22 cellular contexts compared by ENCODE assay signal in the genomic region with DNA sequence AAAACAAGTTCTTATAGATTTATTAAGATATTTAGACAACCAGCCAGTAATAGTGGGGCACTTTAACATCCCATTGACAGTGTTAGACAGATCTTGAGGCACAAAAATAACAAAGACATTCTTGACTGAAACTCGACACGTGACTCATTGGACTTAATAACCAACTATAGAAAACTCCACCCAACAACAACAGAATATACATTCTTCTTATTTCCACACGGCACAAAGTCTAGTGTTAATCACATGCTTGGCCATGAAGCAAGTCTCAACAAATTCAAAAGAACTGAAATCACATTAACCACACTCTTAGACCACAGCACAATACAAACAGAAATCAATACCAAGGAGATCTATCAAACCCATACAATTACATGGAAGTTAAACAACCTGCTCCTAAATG.
DNase-seq lines count a peak whose midpoint lies in the region; ATAC-seq, FAIRE-seq and TF ChIP-seq lines count a peak whose summit lies in the region.
"Had no signal": no experiment of that assay in that cellular context is flagged by ENCODE, and none has a peak within 500 bp of the region (broad histone marks: within the 10 kb centered on the region; RNA-seq: fewer than 3 reads in every experiment).

No MANE protein-coding gene starts in this region.

- H3K4me1 ChIP-seq in RWPE2 (ENCODE audit: insufficient read depth, poor library complexity, severe bottlenecking) = peaks cover 8% of the 10 kb centered on the region
- no peaks in the 10 kb centered on the region for H3K4me1 ChIP-seq in GM12878 (ENCODE audit: control insufficient read depth, insufficient read depth, low read length)
- no peaks in the 10 kb centered on the region for H3K4me1 ChIP-seq in keratinocyte (ENCODE audit: control insufficient read depth, extremely low read depth, insufficient read depth, low read length)
- H3K4me1 ChIP-seq: BE2C had no signal

- no peaks in the 10 kb centered on the region for H3K4me1 Mint-ChIP-seq in activated CD8-positive, alpha-beta memory T cell treated with anti-CD3 and anti-CD28 coated beads, Interleukin-2, amount 10 ng/mL, durations not matched to agents 7 days and 5 days
- H3K4me1 Mint-ChIP-seq: CD4-positive, CD25-positive, alpha-beta regulatory T cell; CD8-positive, alpha-beta memory T cell; GM23338 had no signal

- SMC1A ChIA-PET in GM12878 (lab: Charles Lee; ENCODE audit: uncharacterized antibody, unreplicated experiment) = no interaction called here

- in situ Hi-C loops in GM12878 (cut with MboI) = no loop called here

- no peak for TF ChIP-seq RAD21 in GM12878 (IDR thresholded peaks at IDR 0.05; ENCODE audit: insufficient read depth, low read depth, low read length)

- no peak overlapping the region for H3K9ac ChIP-seq in GM12878 (ENCODE audit: control insufficient read depth, insufficient read depth, low read length)
- H3K9ac ChIP-seq in keratinocyte (ENCODE audit: control insufficient read depth, extremely low read depth, insufficient read depth, low read length) = no peak overlapping the region

- TF ChIP-seq CTCF in RWPE2 (IDR thresholded peaks at IDR 0.05; ENCODE audit: poor library complexity, severe bottlenecking) (no peak), GM12878 (IDR thresholded peaks at IDR 0.05 in 2 of 3, conservative IDR thresholded peaks at IDR 0.05 in 1 of 3; ENCODE audit: control insufficient read depth in 2 of 3, extremely low read depth in 1 of 3, insufficient read depth in 1 of 3, low read depth in 3 of 3, low read length in 3 of 3) (no peak), epithelial cell of esophagus (IDR thresholded peaks at IDR 0.05; ENCODE audit: insufficient read depth, low read depth, low read length, missing control alignments) (no peak), keratinocyte (optimal IDR thresholded peaks at IDR 0.05 in 1 of 3, IDR thresholded peaks at IDR 0.05 in 1 of 3, conservative IDR thresholded peaks at IDR 0.05 in 1 of 3; ENCODE audit: extremely low read depth in 1 of 3, insufficient read depth in 2 of 3, low read length in 3 of 3) (no peak)

- H3K4me3 ChIP-seq in RWPE2 (ENCODE audit: severe bottlenecking) (no peak overlapping the region), GM12878 (no peak overlapping the region), epithelial cell of esophagus (ENCODE audit: low read length) (no peak overlapping the region), keratinocyte (ENCODE audit: control insufficient read depth in 2 of 3, extremely low read depth in 1 of 3, insufficient read depth in 2 of 3, low read depth in 1 of 3, low read length in 3 of 3) (no peak overlapping the region)
- H3K4me3 ChIP-seq: GM23338 had no signal

- H3K27me3 ChIP-seq in RWPE2 (ENCODE audit: insufficient read depth, poor library complexity, severe bottlenecking) (no peaks in the 10 kb centered on the region), GM12878 (replicated peaks in 1 of 2; ENCODE audit: control insufficient read depth in 2 of 2, insufficient read depth in 2 of 2, low read length in 1 of 2) (no peaks in the 10 kb centered on the region), keratinocyte (ENCODE audit: control insufficient read depth, extremely low read depth, insufficient read depth, low read length) (no peaks in the 10 kb centered on the region)
- H3K27me3 ChIP-seq: BE2C had no signal

- peaks cover 3% of the 10 kb centered on the region for H3K9me3 Mint-ChIP-seq in activated CD8-positive, alpha-beta memory T cell treated with anti-CD3 and anti-CD28 coated beads, Interleukin-2, amount 10 ng/mL, durations not matched to agents 7 days and 5 days (ENCODE audit: low read depth)
- H3K9me3 Mint-ChIP-seq: GM23338 had no signal

- H3K27me3 Mint-ChIP-seq in activated CD8-positive, alpha-beta memory T cell treated with anti-CD3 and anti-CD28 coated beads, Interleukin-2, amount 10 ng/mL, durations not matched to agents 7 days and 5 days = no peaks in the 10 kb centered on the region
- H3K27me3 Mint-ChIP-seq: CD8-positive, alpha-beta memory T cell had no signal

- H3K36me3 ChIP-seq in RWPE2 (ENCODE audit: low read depth) = no peaks in the 10 kb centered on the region
- no peaks in the 10 kb centered on the region for H3K36me3 ChIP-seq in GM12878 (ENCODE audit: control insufficient read depth in 2 of 2, insufficient read depth in 2 of 2, low read length in 1 of 2)
- no peaks in the 10 kb centered on the region for H3K36me3 ChIP-seq in keratinocyte (ENCODE audit: control insufficient read depth in 2 of 2, extremely low read depth in 1 of 2, insufficient read depth in 2 of 2, low read length in 2 of 2)
- H3K36me3 ChIP-seq: BE2C had no signal

- no peaks in the 10 kb centered on the region for H3K9me3 ChIP-seq in RWPE2 (ENCODE audit: severe bottlenecking)
- H3K9me3 ChIP-seq in GM12878 (replicated peaks; ENCODE audit: control insufficient read depth, insufficient read depth, low read length) = no peaks in the 10 kb centered on the region
- H3K9me3 ChIP-seq in keratinocyte (ENCODE audit: control insufficient read depth, low read depth, low read length) = no peaks in the 10 kb centered on the region
- H3K9me3 ChIP-seq: BE2C had no signal

- H3K9me1 ChIP-seq in keratinocyte (ENCODE audit: control insufficient read depth, extremely low read depth, insufficient read depth, low read length) = no peaks in the 10 kb centered on the region

- intact Hi-C loops in GM12878 (cut with micrococcal nuclease; ENCODE audit: unreplicated experiment) = no loop called here

- CTCF ChIA-PET in GM12878 (lab: Yijun Ruan, JAX) = no interaction called here
- CTCF ChIA-PET in activated CD8-positive, alpha-beta memory T cell treated with anti-CD3 and anti-CD28 coated beads, Interleukin-2, amount 10 ng/mL, durations not matched to agents 7 days and 5 days (lab: Charles Lee) = no interaction called here

- WGBS in GM12878 (ENCODE audit: insufficient coverage, insufficient replicate concordance, low lambda C conversion rate, missing lambda C conversion rate) = 0% methylated on average over 3 of the region's 3 CpGs

- no peaks in the 10 kb centered on the region for H3K36me3 Mint-ChIP-seq in activated CD8-positive, alpha-beta memory T cell treated with anti-CD3 and anti-CD28 coated beads, Interleukin-2, amount 10 ng/mL, durations not matched to agents 7 days and 5 days
- H3K36me3 Mint-ChIP-seq: CD4-positive, CD25-positive, alpha-beta regulatory T cell; CD8-positive, alpha-beta memory T cell had no signal

- FAIRE-seq in GM12878 (lab: Jason Lieb, UNC) (no peak), keratinocyte (lab: Jason Lieb, UNC) (peak; percentile 51)
- FAIRE-seq: A204.1, H54 had no signal

- no TSS peak for BruUV-seq in GM12878 (replicated peaks; lab: Mats Ljungman, UMichigan)

- RAD21 ChIA-PET in GM12878 (lab: Charles Lee; ENCODE audit: unreplicated experiment) = no interaction called here

- H3K27ac Mint-ChIP-seq in activated CD8-positive, alpha-beta memory T cell treated with anti-CD3 and anti-CD28 coated beads, Interleukin-2, amount 10 ng/mL, durations not matched to agents 7 days and 5 days = no peak overlapping the region
- H3K27ac Mint-ChIP-seq: CD4-positive, CD25-positive, alpha-beta regulatory T cell; CD8-positive, alpha-beta memory T cell; GM23338 had no signal

- H2AFZ ChIP-seq in GM12878 (ENCODE audit: control insufficient read depth, low read depth, low read length) = no peak overlapping the region
- H2AFZ ChIP-seq in keratinocyte (ENCODE audit: control insufficient read depth, low read length) = no peak overlapping the region
- H2AFZ ChIP-seq: GM23338 had no signal

- no peak overlapping the region for H3K4me3 Mint-ChIP-seq in activated CD8-positive, alpha-beta memory T cell treated with anti-CD3 and anti-CD28 coated beads, Interleukin-2, amount 10 ng/mL, durations not matched to agents 7 days and 5 days
- H3K4me3 Mint-ChIP-seq: CD4-positive, CD25-positive, alpha-beta regulatory T cell; CD8-positive, alpha-beta memory T cell; GM23338 had no signal

- H4K20me1 ChIP-seq in GM12878 (ENCODE audit: control insufficient read depth, insufficient read depth) (no peaks in the 10 kb centered on the region), keratinocyte (ENCODE audit: control insufficient read depth, extremely low read depth, insufficient read depth, low read length) (no peaks in the 10 kb centered on the region)

- H3K27ac ChIP-seq in RWPE2 (ENCODE audit: poor library complexity, severe bottlenecking) (no peak overlapping the region), GM12878 (ENCODE audit: control insufficient read depth, insufficient read depth) (no peak overlapping the region), keratinocyte (ENCODE audit: control insufficient read depth, insufficient read depth, low read length) (no peak overlapping the region)
- H3K27ac ChIP-seq: HL-60 had no signal

- dilution Hi-C loops in keratinocyte (cut with MboI; ENCODE audit: extremely low pct_ligation_motif_present, low sequenced_read_pairs) = no loop called here

- TF ChIP-seq EP300 in GM12878 (IDR thresholded peaks at IDR 0.05; ENCODE audit: borderline replicate concordance in 1 of 2, control insufficient read depth in 1 of 2, low read depth in 2 of 2, low read length in 2 of 2) = no peak

- peak; percentile 38; the same call in 2 of the 3 replicates for ATAC-seq in RWPE2 (ENCODE audit: low read depth)
- no peak for ATAC-seq in GM12878
- no peak for ATAC-seq in activated CD8-positive, alpha-beta memory T cell treated with anti-CD3 and anti-CD28 coated beads, Interleukin-2, amount 10 ng/mL, durations not matched to agents 7 days and 5 days
- ATAC-seq: GM23338 had no signal

- TF ChIP-seq POLR2A in GM12878 (IDR thresholded peaks at IDR 0.05; ENCODE audit: low read depth, low read length) = no peak

- H3K79me2 ChIP-seq in GM12878 (ENCODE audit: control insufficient read depth, insufficient read depth, low read length) (no peaks in the 10 kb centered on the region), keratinocyte (ENCODE audit: control insufficient read depth, insufficient read depth, low read length) (no peaks in the 10 kb centered on the region)

- H3K4me2 ChIP-seq in GM12878 (ENCODE audit: control insufficient read depth, insufficient read depth) = no peak overlapping the region
- H3K4me2 ChIP-seq in keratinocyte (ENCODE audit: control insufficient read depth, extremely low read depth, insufficient read depth, low read depth, low read length) = no peak overlapping the region
- H3K4me2 ChIP-seq: GM23338 had no signal

- DNase-seq in RWPE2 (ENCODE audit: low spot score) (no peak), GM12878 (ENCODE audit: low read depth, low spot score) (no peak), epithelial cell of esophagus (ENCODE audit: low read depth) (peak; percentile 56), keratinocyte (ENCODE audit: low read depth, low spot score) (no peak), SW480 (ENCODE audit: low spot score) (no peak)
- no peak for DNase-seq in activated CD8-positive, alpha-beta memory T cell treated with anti-CD3 and anti-CD28 coated beads, Interleukin-2, amount 10 ng/mL, durations not matched to agents 7 days and 5 days
- DNase-seq in stimulated activated CD4-positive, alpha-beta T cell treated with anti-CD3 and anti-CD28 coated beads, Interleukin-4, amount 100 ng/mL, for 1 hour = no peak
- DNase-seq: ACHN; BE2C; C1 segment of cervical spinal cord; CD4-positive, CD25-positive, alpha-beta regulatory T cell; CD8-positive, alpha-beta memory T cell; COR-L47; DMS 273 treated with DMSO at 0.1 percent for 48 hours; DMS53; GDM1; HCEC 1CT; IMR-90 had no signal

- POLR2A ChIA-PET in GM12878 (lab: Charles Lee) = no interaction called here

TF ChIP-seq in GM12878, 131 proteins besides CTCF, POLR2A, EP300 and RAD21 (continues in another document):
- 0 out of 2 replicates have a peak, but pooled peaks have one; percentile 36 for TF ChIP-seq RAD51 (IDR thresholded peaks at IDR 0.05)
